27 cellular contexts compared by ENCODE assay signal in genomic region chr7:51702673-51703072, GRCh38.
"Had no signal": no experiment of that assay in that cellular context is flagged by ENCODE, and none has a peak within 500 bp of the region (broad histone marks: within the 10 kb centered on the region; RNA-seq: fewer than 3 reads in every experiment).

No MANE protein-coding gene starts in this region.

- H3K27me3 Mint-ChIP-seq: dendritic cell treated with granulocyte-macrophage colony-stimulating factor and Interleukin-4, amounts not matched to agents 40 ng/mL and 50 ng/mL, for 4 days; naive thymus-derived CD8-positive, alpha-beta T cell had no signal

- H3K36me3 Mint-ChIP-seq: naive thymus-derived CD8-positive, alpha-beta T cell; stimulated activated effector memory CD8-positive, alpha-beta T cell treated with anti-CD3 and anti-CD28 coated beads, Interleukin-12 subunit alpha, Interleukin-12 subunit beta, amount 100 ng/mL, for 72 hours had no signal

- FAIRE-seq: keratinocyte had no signal

- DNase-seq: effector CD8-positive, alpha-beta T cell; endodermal cell; foreskin fibroblast; gastrocnemius medialis; head of caudate nucleus; left ventricle myocardium superior; lower lobe of right lung; naive thymus-derived CD8-positive, alpha-beta T cell; nephron progenitor cell; nucleus accumbens; posterior cingulate gyrus; psoas muscle; right cardiac atrium; sigmoid colon; stimulated activated CD4-positive, alpha-beta T cell treated with anti-CD3 and anti-CD28 coated beads, Interleukin-2, amount 100 ng/mL, for 24 hours; stimulated activated CD4-positive, alpha-beta T cell treated with anti-CD3 and anti-CD28 coated beads, Interleukin-4, amount 100 ng/mL, for 24 hours; stimulated activated naive CD8-positive, alpha-beta T cell treated with anti-CD3 and anti-CD28 coated beads, Interleukin-15, Interleukin-2, amounts not matched to agents 100 U/mL and 50 U/mL, for 24 hours; substantia nigra; testis; upper lobe of left lung; uterus had no signal

- ATAC-seq: esophagus mucosa; gastrocnemius medialis; left ventricle myocardium superior; lower lobe of right lung; naive thymus-derived CD8-positive, alpha-beta T cell; psoas muscle; right cardiac atrium; stimulated activated effector memory CD8-positive, alpha-beta T cell treated with anti-CD3 and anti-CD28 coated beads, Interleukin-12 subunit alpha, Interleukin-12 subunit beta, amount 100 ng/mL, for 72 hours; stimulated activated naive CD8-positive, alpha-beta T cell treated with anti-CD3 and anti-CD28 coated beads, Interleukin-15, Interleukin-2, amounts not matched to agents 100 U/mL and 50 U/mL, for 24 hours had no signal

- H3K27ac ChIP-seq: epithelial cell of prostate, gastrocnemius medialis, lower lobe of right lung, psoas muscle, sigmoid colon, testis, tibial nerve, upper lobe of left lung, uterus had no signal

- H3K27me3 ChIP-seq: gastrocnemius medialis, sigmoid colon, testis, tibial nerve, upper lobe of left lung, uterus had no signal

- H3K4me3 Mint-ChIP-seq: dendritic cell treated with granulocyte-macrophage colony-stimulating factor and Interleukin-4, amounts not matched to agents 40 ng/mL and 50 ng/mL, for 4 days; endodermal cell; naive thymus-derived CD8-positive, alpha-beta T cell; nephron progenitor cell; stimulated activated effector memory CD8-positive, alpha-beta T cell treated with anti-CD3 and anti-CD28 coated beads, Interleukin-12 subunit alpha, Interleukin-12 subunit beta, amount 100 ng/mL, for 72 hours had no signal

- H3K4me3 ChIP-seq: gastrocnemius medialis, lower lobe of right lung, psoas muscle, sigmoid colon, testis, tibial nerve, upper lobe of left lung, uterus had no signal

- H3K36me3 ChIP-seq: gastrocnemius medialis, lower lobe of right lung, sigmoid colon, tibial nerve, upper lobe of left lung, uterus had no signal

- H3K4me1 ChIP-seq: gastrocnemius medialis, lower lobe of right lung, psoas muscle, sigmoid colon, tibial nerve, upper lobe of left lung, uterus had no signal

- H3K9me3 ChIP-seq: gastrocnemius medialis, lower lobe of right lung, testis, upper lobe of left lung, uterus had no signal

- H3K4me1 Mint-ChIP-seq: endodermal cell; naive thymus-derived CD8-positive, alpha-beta T cell; stimulated activated effector memory CD8-positive, alpha-beta T cell treated with anti-CD3 and anti-CD28 coated beads, Interleukin-12 subunit alpha, Interleukin-12 subunit beta, amount 100 ng/mL, for 72 hours had no signal

- H3K27ac Mint-ChIP-seq: dendritic cell treated with granulocyte-macrophage colony-stimulating factor and Interleukin-4, amounts not matched to agents 40 ng/mL and 50 ng/mL, for 4 days; endodermal cell; naive thymus-derived CD8-positive, alpha-beta T cell; nephron progenitor cell; stimulated activated effector memory CD8-positive, alpha-beta T cell treated with anti-CD3 and anti-CD28 coated beads, Interleukin-12 subunit alpha, Interleukin-12 subunit beta, amount 100 ng/mL, for 72 hours had no signal

- H3K9me3 Mint-ChIP-seq: endodermal cell had no signal
